In the genomic region with DNA sequence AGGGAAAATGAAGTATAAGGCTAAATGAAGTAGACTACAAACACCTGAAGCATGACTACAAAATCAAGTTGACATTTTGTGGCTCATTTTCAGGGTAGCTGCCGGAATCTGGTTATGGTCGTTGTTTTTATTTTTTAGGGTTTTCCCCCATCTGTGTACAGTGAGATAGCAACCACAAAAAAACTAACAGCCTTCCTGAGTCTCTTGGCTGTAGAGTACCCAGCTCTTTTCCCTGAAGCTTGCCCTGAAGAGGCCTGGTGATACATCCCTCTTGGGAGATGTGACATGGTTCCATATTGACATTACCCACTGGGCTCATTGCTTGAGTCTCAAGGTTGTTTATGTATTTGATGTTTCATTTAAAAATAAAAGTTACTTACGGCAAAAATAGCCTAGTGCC, we compare ENCODE assay signal across 14 cellular contexts.
A peak's percentile ranks its signal among the peaks of the same experiment; 100 is the strongest.
DNase-seq lines count a peak whose midpoint lies in the region; ATAC-seq and TF ChIP-seq lines count a peak whose summit lies in the region.
"Had no signal": no experiment of that assay in that cellular context is flagged by ENCODE, and none has a peak within 500 bp of the region (broad histone marks: within the 10 kb centered on the region; RNA-seq: fewer than 3 reads in every experiment).

No MANE protein-coding gene starts in this region.

- peaks cover 0 to 9% (median 2%) of the 10 kb centered on the region in 3 donors for H3K36me3 Mint-ChIP-seq in naive thymus-derived CD8-positive, alpha-beta T cell

- in situ Hi-C loops in GM23248 (cut with MboI) = no loop called here

- POLR2A ChIA-PET in naive thymus-derived CD8-positive, alpha-beta T cell (lab: Charles Lee) = interaction anchor here (1.0 to 2.2 kb wide), 5 partner anchors 14 to 426 kb away, joined by 3 to 9 read pairs (median 5); a partner anchor contains a TSS

- no peaks in the 10 kb centered on the region for H3K27me3 ChIP-seq in OCI-LY1 (ENCODE audit: insufficient read depth, low read length)
- no peaks in the 10 kb centered on the region for H3K27me3 ChIP-seq in GM23248 (replicated peaks; ENCODE audit: insufficient read depth)
- H3K27me3 ChIP-seq: pancreas, upper lobe of left lung had no signal

- TF ChIP-seq CTCF in OCI-LY1 (IDR thresholded peaks at IDR 0.05; ENCODE audit: low read length) = no peak

- H3K9ac ChIP-seq in OCI-LY1 (ENCODE audit: low read length) (peak overlapping the region; percentile 13), GM23248 (no peak overlapping the region)

- peaks cover 27 to 81% (median 59%) of the 10 kb centered on the region in 4 donors for H3K4me1 Mint-ChIP-seq in naive thymus-derived CD8-positive, alpha-beta T cell

- H3K27ac Mint-ChIP-seq in naive thymus-derived CD8-positive, alpha-beta T cell = peak overlapping the region in 9 of 10 donors; percentile 13 to 87 (median 47)

- H3K9me2 ChIP-seq in OCI-LY1 (ENCODE audit: low read depth, low read length) = no peaks in the 10 kb centered on the region
- H3K9me2 ChIP-seq in GM23248 (ENCODE audit: insufficient read depth) = no peaks in the 10 kb centered on the region

- H3K4me1 ChIP-seq in OCI-LY1 (ENCODE audit: insufficient read depth, low read length, severe bottlenecking) = peaks cover 73% of the 10 kb centered on the region
- peaks cover 17% of the 10 kb centered on the region for H3K4me1 ChIP-seq in GM23248 (ENCODE audit: insufficient read depth)

- peak overlapping the region; percentile 17; the same call in 1 of the 2 replicates for H3K4me2 ChIP-seq in OCI-LY1 (ENCODE audit: low read length)
- H3K4me2 ChIP-seq in GM23248 (ENCODE audit: unreplicated experiment) = no peak overlapping the region

- peak in 2 of 10 donors; percentile 17 to 37 for DNase-seq in naive thymus-derived CD8-positive, alpha-beta T cell
- DNase-seq in NCI-H524 (lab: John Stamatoyannopoulos, UW) (no peak), midbrain (lab: John Stamatoyannopoulos, UW) (no peak), GM23248 (no peak), Ammon's horn (ENCODE audit: low spot score) (no peak)
- DNase-seq: activated CD8-positive, alpha-beta memory T cell treated with anti-CD3 and anti-CD28 coated beads, Interleukin-2, amount 50 U/mL, for 4 hours; Karpas-422; kidney glomerular epithelial cell; pancreas; upper lobe of left lung had no signal

- peak overlapping the region in 6 of 10 donors; percentile 12 to 66 (median 46) for H3K4me3 Mint-ChIP-seq in naive thymus-derived CD8-positive, alpha-beta T cell
- H3K4me3 Mint-ChIP-seq: central memory CD8-positive, alpha-beta T cell had no signal

- H3K9me3 Mint-ChIP-seq in naive thymus-derived CD8-positive, alpha-beta T cell = peaks cover 0 to 2% (median 0%) of the 10 kb centered on the region in 9 donors
- H3K9me3 Mint-ChIP-seq: central memory CD8-positive, alpha-beta T cell had no signal

- no peak overlapping the region for H2AFZ ChIP-seq in OCI-LY1 (ENCODE audit: low read length)
- H2AFZ ChIP-seq in GM23248 = no peak overlapping the region

- H3K27me3 Mint-ChIP-seq in naive thymus-derived CD8-positive, alpha-beta T cell = no peaks in the 10 kb centered on the region
- H3K27me3 Mint-ChIP-seq: central memory CD8-positive, alpha-beta T cell had no signal

- no peaks in the 10 kb centered on the region for H3K79me2 ChIP-seq in OCI-LY1 (ENCODE audit: insufficient read depth, low read length)
- no peaks in the 10 kb centered on the region for H3K79me2 ChIP-seq in GM23248 (ENCODE audit: insufficient read depth)

- H3F3A ChIP-seq in OCI-LY1 (ENCODE audit: insufficient read depth, low read length) = no peaks in the 10 kb centered on the region
- H3F3A ChIP-seq in GM23248 (ENCODE audit: insufficient read depth) = peaks cover 16% of the 10 kb centered on the region

- peak overlapping the region; percentile 87 for H3K27ac ChIP-seq in OCI-LY1 (ENCODE audit: low read depth, low read length, poor library complexity, severe bottlenecking)
- H3K27ac ChIP-seq in GM23248 = no peak overlapping the region
- H3K27ac ChIP-seq: pancreas had no signal

- H3K36me3 ChIP-seq in OCI-LY1 (ENCODE audit: insufficient read depth, low read length) = no peaks in the 10 kb centered on the region
- no peaks in the 10 kb centered on the region for H3K36me3 ChIP-seq in GM23248 (ENCODE audit: low read depth)
- H3K36me3 ChIP-seq: pancreas, upper lobe of left lung had no signal

- H3K9me3 ChIP-seq in OCI-LY1 (ENCODE audit: low read length) (peaks cover 3% of the 10 kb centered on the region; the same call in 1 of the 2 replicates), GM23248 (ENCODE audit: low read depth) (no peaks in the 10 kb centered on the region)
- H3K9me3 ChIP-seq: pancreas, upper lobe of left lung had no signal

- no peak overlapping the region for H3K4me3 ChIP-seq in OCI-LY1 (ENCODE audit: low read depth, low read length, poor library complexity, severe bottlenecking)
- no peak overlapping the region for H3K4me3 ChIP-seq in GM23248
- H3K4me3 ChIP-seq: pancreas, upper lobe of left lung had no signal

- H4K20me1 ChIP-seq in OCI-LY1 (ENCODE audit: insufficient read depth, low read length) (no peaks in the 10 kb centered on the region), GM23248 (ENCODE audit: insufficient read depth) (no peaks in the 10 kb centered on the region)

- peak; percentile 40 for ATAC-seq in GM18498 (IDR thresholded peaks at IDR 0.05; ENCODE audit: unreplicated experiment)
- ATAC-seq in GM21619 (IDR thresholded peaks at IDR 0.05; ENCODE audit: unreplicated experiment) = peak; percentile 32
- peak; percentile 69 to 81 for ATAC-seq in naive thymus-derived CD8-positive, alpha-beta T cell
- ATAC-seq: pancreas had no signal

- WGBS in GM23248 (ENCODE audit: low coverage in 1 of 2, low lambda C conversion rate in 2 of 2, missing lambda C conversion rate in 2 of 2), 2 experiments = 91 to 97% methylated on average over 3 of the region's 3 CpGs
